In genomic region chr5:91331705-91332104, GRCh38 we compare ENCODE assay signal across 1 cellular context.
TF ChIP-seq lines count a peak whose summit lies in the region.

No MANE protein-coding gene starts in this region.

TF ChIP-seq in K562, 482 proteins besides CTCF, POLR2A, EP300 and RAD21:
- no peak for TF ChIP-seq ZNF184 (CRISPR knock-in tag; IDR thresholded peaks at IDR 0.05)
- no peak for TF ChIP-seq SOX6 (IDR thresholded peaks at IDR 0.05)
- no peak for TF ChIP-seq ZNF143 (CRISPR knock-in tag; IDR thresholded peaks at IDR 0.05)
- TF ChIP-seq E2F5 (CRISPR knock-in tag; IDR thresholded peaks at IDR 0.05) = no peak
- TF ChIP-seq TAF9B (IDR thresholded peaks at IDR 0.05; ENCODE audit: partially characterized antibody) = no peak
- no peak for TF ChIP-seq SMARCE1 (IDR thresholded peaks at IDR 0.05)
- TF ChIP-seq KHSRP (IDR thresholded peaks at IDR 0.05) = no peak
- TF ChIP-seq PHB2 (IDR thresholded peaks at IDR 0.05; ENCODE audit: low read depth) = no peak
- no peak for TF ChIP-seq HMBOX1 (IDR thresholded peaks at IDR 0.05)
- TF ChIP-seq SRSF9 (IDR thresholded peaks at IDR 0.05; ENCODE audit: borderline replicate concordance, low read depth, low read length) = no peak
- no peak for TF ChIP-seq ZNF280B (CRISPR knock-in tag; IDR thresholded peaks at IDR 0.05)
- no peak for TF ChIP-seq SP2 (IDR thresholded peaks at IDR 0.05; ENCODE audit: extremely low read depth, low read depth, low read length, poor library complexity, severe bottlenecking)
- no peak for TF ChIP-seq ZNF239 (CRISPR knock-in tag; IDR thresholded peaks at IDR 0.05)
- no peak for TF ChIP-seq MLX (CRISPR knock-in tag; conservative IDR thresholded peaks at IDR 0.05)
- TF ChIP-seq L3MBTL2 (IDR thresholded peaks at IDR 0.05) = no peak
